ENCODE assay signal across 21 cellular contexts in genomic region chr7:115032986-115033385, GRCh38.
"Had no signal": no experiment of that assay in that cellular context is flagged by ENCODE, and none has a peak within 500 bp of the region (broad histone marks: within the 10 kb centered on the region; RNA-seq: fewer than 3 reads in every experiment).

No MANE protein-coding gene starts in this region.

- H3K27ac ChIP-seq: cardiac muscle cell, gastroesophageal sphincter, prostate gland, thoracic aorta, upper lobe of left lung, VCaP had no signal

- H3K9me3 ChIP-seq: gastroesophageal sphincter, prostate gland, thoracic aorta, upper lobe of left lung had no signal

- H3K27me3 ChIP-seq: cardiac muscle cell, gastroesophageal sphincter, upper lobe of left lung had no signal

- H3K36me3 ChIP-seq: cardiac muscle cell, gastroesophageal sphincter, prostate gland, thoracic aorta, upper lobe of left lung had no signal

- ATAC-seq: activated CD4-positive, CD25-positive, alpha-beta regulatory T cell treated with anti-CD3 and anti-CD28 coated beads, Interleukin-2, amount 50 U/mL, for 24 hours; activated T-cell treated with anti-CD3 and anti-CD28 coated beads, Interleukin-2, amount 50 U/mL, for 72 hours; esophagus mucosa; gastroesophageal sphincter; left cardiac atrium; T-cell had no signal

- H3K4me1 ChIP-seq: gastroesophageal sphincter, prostate gland, upper lobe of left lung had no signal

- H3K4me3 ChIP-seq: cardiac muscle cell, gastroesophageal sphincter, prostate gland, thoracic aorta, upper lobe of left lung had no signal

- DNase-seq: activated CD4-positive, alpha-beta memory T cell treated with anti-CD3 and anti-CD28 coated beads, Interleukin-2, amount 10 ng/mL, durations not matched to agents 7 days and 5 days; activated CD4-positive, alpha-beta T cell treated with anti-CD3 and anti-CD28 coated beads, Interleukin-2, amount 10 ng/mL, durations not matched to agents 24 days and 14 days; activated effector memory CD4-positive, alpha-beta T cell treated with Interleukin-2 at 50 U/mL for 16 hours; activated naive CD4-positive, alpha-beta T cell treated with anti-CD3 and anti-CD28 coated beads, Interleukin-2, amount 10 ng/mL, durations not matched to agents 7 days and 5 days; activated T-cell treated with anti-CD3 and anti-CD28 coated beads, Interleukin-2, amount 50 U/mL, for 72 hours; amygdala; effector CD4-positive, alpha-beta T cell; head of caudate nucleus; islet precursor cell; left cardiac atrium; stimulated activated CD4-positive, alpha-beta T cell treated with anti-CD3 and anti-CD28 coated beads, Interleukin-4, amount 100 ng/mL, for 1 hour; stimulated activated naive CD4-positive, alpha-beta T cell; T-cell; upper lobe of left lung had no signal
